In the genomic region with DNA sequence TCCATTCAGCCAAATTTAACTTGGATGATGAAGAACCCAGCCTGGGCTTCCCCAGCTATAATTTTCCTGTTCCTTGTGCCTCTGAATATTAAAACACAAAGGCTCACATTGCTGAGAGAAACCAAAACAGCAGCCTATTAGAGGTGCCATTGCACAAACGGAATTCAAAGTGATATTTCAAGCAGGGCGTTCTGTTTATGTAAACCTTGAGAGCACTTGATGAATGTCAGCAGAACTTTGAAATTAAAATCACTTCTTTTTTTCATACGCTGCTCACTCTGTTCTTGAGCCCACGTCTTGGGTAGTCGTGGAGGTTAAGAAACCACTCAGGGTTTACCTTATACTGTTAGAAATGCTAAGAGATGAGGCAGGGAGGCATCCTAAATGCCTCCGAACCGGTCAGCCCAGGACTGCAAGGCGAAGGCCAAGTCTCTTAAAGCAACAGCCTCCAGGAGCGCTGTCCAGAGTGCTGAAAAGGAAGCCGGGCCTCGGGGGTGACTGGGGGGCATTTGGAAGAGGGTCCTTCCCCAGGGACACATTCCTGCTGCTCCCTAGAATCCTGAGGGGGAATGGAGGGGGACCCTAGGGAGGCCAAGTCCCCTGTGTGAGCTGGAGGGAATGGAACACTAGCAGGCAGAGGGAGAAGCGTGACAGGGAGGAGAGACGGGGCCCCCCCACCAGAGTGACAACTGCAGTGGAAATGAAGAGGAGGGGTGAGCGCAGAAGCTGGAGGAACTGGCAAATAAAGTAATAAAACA, we compare ENCODE assay signal across 10 cellular contexts.
A peak's percentile ranks its signal among the peaks of the same experiment; 100 is the strongest.
DNase-seq lines count a peak whose midpoint lies in the region; ATAC-seq and TF ChIP-seq lines count a peak whose summit lies in the region.
"Had no signal": no experiment of that assay in that cellular context is flagged by ENCODE, and none has a peak within 500 bp of the region (broad histone marks: within the 10 kb centered on the region; RNA-seq: fewer than 3 reads in every experiment).

No MANE protein-coding gene starts in this region.

- no peaks in the 10 kb centered on the region for H3K4me1 Mint-ChIP-seq in activated T-helper 17 cell treated with anti-CD3 and anti-CD28 coated beads, Interleukin-2, amount 50 U/mL, for 72 hours
- H3K4me1 Mint-ChIP-seq: B cell had no signal

- H3K27me3 Mint-ChIP-seq in activated T-helper 17 cell treated with anti-CD3 and anti-CD28 coated beads, Interleukin-2, amount 50 U/mL, for 72 hours = peaks cover 15% of the 10 kb centered on the region
- H3K27me3 Mint-ChIP-seq: stimulated activated naive CD8-positive, alpha-beta T cell treated with anti-CD3 and anti-CD28 coated beads, Interleukin-15, Interleukin-2, amounts not matched to agents 100 ng/mL and 50 ng/mL, for 24 hours had no signal

- H3K4me3 ChIP-seq in cardiac muscle cell (no peak overlapping the region), skeletal muscle tissue (ENCODE audit: low read length in 3 of 3) (no peak overlapping the region)

- no peaks in the 10 kb centered on the region for H3K36me3 Mint-ChIP-seq in activated T-helper 17 cell treated with anti-CD3 and anti-CD28 coated beads, Interleukin-2, amount 50 U/mL, for 72 hours (ENCODE audit: low read depth)

- no peak overlapping the region for H3K27ac Mint-ChIP-seq in activated T-helper 17 cell treated with anti-CD3 and anti-CD28 coated beads, Interleukin-2, amount 50 U/mL, for 72 hours
- H3K27ac Mint-ChIP-seq: B cell; stimulated activated naive CD8-positive, alpha-beta T cell treated with anti-CD3 and anti-CD28 coated beads, Interleukin-15, Interleukin-2, amounts not matched to agents 100 ng/mL and 50 ng/mL, for 24 hours had no signal

- peak; percentile 32 for DNase-seq in activated CD4-positive, CD25-positive, alpha-beta regulatory T cell treated with anti-CD3 and anti-CD28 coated beads, Interleukin-2, amount 50 U/mL, for 72 hours
- DNase-seq in activated CD4-positive, alpha-beta T cell treated with anti-CD3 and anti-CD28 coated beads, Interleukin-2, amount 50 U/mL, for 1 hour = peak; percentile 20
- DNase-seq in cardiac muscle cell (ENCODE audit: low read depth in 1 of 2, low spot score in 1 of 2) = peak; percentile 50 to 90

- H3K9me3 ChIP-seq in cardiac muscle cell (ENCODE audit: low read depth) = no peaks in the 10 kb centered on the region
- H3K9me3 ChIP-seq in skeletal muscle tissue (ENCODE audit: control insufficient read depth in 3 of 3, low read length in 3 of 3) = no peaks in the 10 kb centered on the region

- H3K4me1 ChIP-seq in cardiac muscle cell (ENCODE audit: low read depth) (peaks cover 18% of the 10 kb centered on the region), skeletal muscle tissue (ENCODE audit: control insufficient read depth in 3 of 3, insufficient read depth in 3 of 3, low read length in 3 of 3) (peaks cover 11 to 23% (median 22%) of the 10 kb centered on the region in 3 donors)

- no peaks in the 10 kb centered on the region for H3K36me3 ChIP-seq in cardiac muscle cell
- H3K36me3 ChIP-seq in skeletal muscle tissue (ENCODE audit: control insufficient read depth in 3 of 3, insufficient read depth in 3 of 3, low read length in 3 of 3) = no peaks in the 10 kb centered on the region

- H3K9ac ChIP-seq in skeletal muscle tissue (ENCODE audit: low read depth in 1 of 3, low read length in 3 of 3) = no peak overlapping the region

- H3K4me3 Mint-ChIP-seq in activated T-helper 17 cell treated with anti-CD3 and anti-CD28 coated beads, Interleukin-2, amount 50 U/mL, for 72 hours = no peak overlapping the region
- H3K4me3 Mint-ChIP-seq: B cell; stimulated activated naive CD8-positive, alpha-beta T cell treated with anti-CD3 and anti-CD28 coated beads, Interleukin-15, Interleukin-2, amounts not matched to agents 100 ng/mL and 50 ng/mL, for 24 hours had no signal

- H3K27me3 ChIP-seq in cardiac muscle cell (no peaks in the 10 kb centered on the region), skeletal muscle tissue (ENCODE audit: control insufficient read depth in 3 of 3, insufficient read depth in 3 of 3, low read length in 3 of 3) (peaks cover 0 to 4% (median 0%) of the 10 kb centered on the region in 3 donors)

- ATAC-seq in activated CD4-positive, CD25-positive, alpha-beta regulatory T cell treated with anti-CD3 and anti-CD28 coated beads, Interleukin-2, amount 50 U/mL, for 24 hours = no peak
- ATAC-seq in HG02840 (IDR thresholded peaks at IDR 0.05; ENCODE audit: low FRiP score, unreplicated experiment) (no peak), GM18498 (IDR thresholded peaks at IDR 0.05; ENCODE audit: unreplicated experiment) (no peak)
- ATAC-seq in activated T-helper 17 cell treated with anti-CD3 and anti-CD28 coated beads, Interleukin-2, amount 50 U/mL, for 72 hours (replicated peaks) = no peak

- no peaks in the 10 kb centered on the region for H3K9me3 Mint-ChIP-seq in activated T-helper 17 cell treated with anti-CD3 and anti-CD28 coated beads, Interleukin-2, amount 50 U/mL, for 72 hours
- H3K9me3 Mint-ChIP-seq: stimulated activated naive CD8-positive, alpha-beta T cell treated with anti-CD3 and anti-CD28 coated beads, Interleukin-15, Interleukin-2, amounts not matched to agents 100 ng/mL and 50 ng/mL, for 24 hours had no signal

- no peak overlapping the region for H3K27ac ChIP-seq in cardiac muscle cell
- H3K27ac ChIP-seq in skeletal muscle tissue (ENCODE audit: low read depth, low read length) = peak overlapping the region; percentile 44

- TF ChIP-seq CTCF in cardiac muscle cell (IDR thresholded peaks at IDR 0.05; ENCODE audit: low read depth, low read length) = no peak

Comparison
In these comparisons a context has a peak if more than half of its experiments do, and no peak if none do; other contexts are left out.
1. DNase-seq: peak in every context shown above with its lines; median percentile 70 in cardiac muscle cell; 32 in activated CD4-positive, CD25-positive, alpha-beta regulatory T cell treated with anti-CD3 and anti-CD28 coated beads, Interleukin-2, amount 50 U/mL, for 72 hours; 20 in activated CD4-positive, alpha-beta T cell treated with anti-CD3 and anti-CD28 coated beads, Interleukin-2, amount 50 U/mL, for 1 hour.